In the genomic region with DNA sequence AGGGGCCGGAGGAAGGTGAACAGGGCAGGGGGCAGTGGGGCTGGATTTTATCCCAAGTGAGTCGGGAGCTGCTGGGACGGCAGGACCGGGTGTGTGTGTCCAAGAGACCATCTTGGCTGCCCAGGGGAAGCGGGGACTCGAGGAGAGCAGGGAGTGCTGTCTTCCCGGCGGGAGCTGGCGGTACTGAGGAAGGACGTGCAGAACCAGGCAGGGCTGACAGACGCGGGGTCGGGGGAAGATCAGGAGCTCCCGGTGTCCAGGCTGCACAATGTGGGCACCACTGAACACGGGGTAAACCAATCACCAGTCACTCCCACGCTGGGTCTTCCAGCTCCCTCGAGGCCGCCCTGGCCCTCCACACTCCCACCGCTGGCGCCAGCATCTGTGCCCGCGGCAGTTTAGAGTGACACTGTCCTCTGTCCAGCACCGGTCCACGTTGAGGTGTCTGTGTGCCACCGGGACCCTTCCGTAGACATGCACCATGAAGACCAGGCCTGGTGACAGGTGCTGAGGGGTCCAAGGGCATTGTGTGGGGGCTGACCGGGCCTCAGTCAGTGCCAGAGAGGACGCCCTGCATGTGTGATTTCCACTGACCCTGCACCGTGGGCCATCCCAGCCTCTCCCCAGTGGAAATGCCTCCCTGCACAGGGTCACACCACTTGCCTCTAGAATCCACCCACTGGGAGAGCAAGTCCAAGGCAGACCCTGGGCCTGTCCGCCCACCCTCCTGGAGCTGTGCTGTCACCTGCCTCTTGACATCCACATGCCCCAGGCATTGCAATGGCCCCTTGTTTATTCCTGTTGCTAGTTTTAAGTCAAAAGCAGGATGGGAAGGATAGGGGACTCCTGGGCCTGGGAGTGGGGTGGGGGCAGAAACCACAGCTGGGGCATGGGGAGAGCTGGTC, we compare ENCODE assay signal across 19 cellular contexts.
A peak's percentile ranks its signal among the peaks of the same experiment; 100 is the strongest.
DNase-seq lines count a peak whose midpoint lies in the region; FAIRE-seq and TF ChIP-seq lines count a peak whose summit lies in the region.
"Had no signal": no experiment of that assay in that cellular context is flagged by ENCODE, and none has a peak within 500 bp of the region (broad histone marks: within the 10 kb centered on the region; RNA-seq: fewer than 3 reads in every experiment).

No MANE protein-coding gene starts in this region.

- peak overlapping the region in 9 of 11 experiments; percentile 13 to 94 (median 81); a peak in 17 of 22 replicates for H3K4me2 ChIP-seq in BLaER1 treated with 17β-estradiol and CSF1 and Interleukin-3, amounts not matched to agents 10 nM and 100 nM
- H3K4me2 ChIP-seq: GM23338 had no signal

- peak overlapping the region in 1 of 11 experiments; percentile 51; a peak in 3 of 22 replicates for H3K9ac ChIP-seq in BLaER1 treated with 17β-estradiol and CSF1 and Interleukin-3, amounts not matched to agents 10 nM and 100 nM
- no peak overlapping the region for H3K9ac ChIP-seq in endodermal cell (ENCODE audit: extremely low read depth, low read length, poor library complexity, severe bottlenecking)

- no peaks in the 10 kb centered on the region for H3K27me3 ChIP-seq in BLaER1 treated with 17β-estradiol and CSF1 and Interleukin-3, amounts not matched to agents 10 nM and 100 nM
- no peaks in the 10 kb centered on the region for H3K27me3 ChIP-seq in endodermal cell (ENCODE audit: control insufficient read depth, insufficient read depth, low read length, poor library complexity, severe bottlenecking)

- H3K4me3 Mint-ChIP-seq in endodermal cell: no peak overlapping the region
- H3K4me3 Mint-ChIP-seq in nephron progenitor cell: no peak overlapping the region
- H3K4me3 Mint-ChIP-seq: B cell; CD14-positive monocyte; CD8-positive, alpha-beta T cell; GM23338; H9 had no signal

- DNase-seq in HTR-8/SVneo (ENCODE audit: insufficient read length, low spot score) (no peak), endodermal cell (no peak), retina (peak; percentile 5), NCI-H187 treated with DMSO at 0.1 percent for 48 hours (lab: John Stamatoyannopoulos, UW) (no peak), nephron progenitor cell (no peak), NCI-H2171 treated with DMSO at 0.1 percent for 48 hours (lab: John Stamatoyannopoulos, UW) (no peak)
- DNase-seq: CD8-positive, alpha-beta T cell; COR-L47; DMS153; DND-41; GDM1; H9 had no signal

- H3K4me1 ChIP-seq in BLaER1 treated with 17β-estradiol and CSF1 and Interleukin-3, amounts not matched to agents 10 nM and 100 nM: peaks cover 33 to 100% (median 87%) of the 10 kb centered on the region in 10 experiments
- no peaks in the 10 kb centered on the region for H3K4me1 ChIP-seq in endodermal cell (ENCODE audit: control insufficient read depth, insufficient read depth, low read length)

- no peaks in the 10 kb centered on the region for H3K36me3 ChIP-seq in BLaER1 treated with 17β-estradiol and CSF1 and Interleukin-3, amounts not matched to agents 10 nM and 100 nM
- no peaks in the 10 kb centered on the region for H3K36me3 ChIP-seq in endodermal cell (ENCODE audit: control insufficient read depth, insufficient read depth, low read length)

- H4K20me1 ChIP-seq in BLaER1 treated with 17β-estradiol and CSF1 and Interleukin-3, amounts not matched to agents 10 nM and 100 nM: no peaks in the 10 kb centered on the region; a peak in 2 of 22 replicates

- H3K27ac ChIP-seq in BLaER1 treated with 17β-estradiol and CSF1 and Interleukin-3, amounts not matched to agents 10 nM and 100 nM: no peak overlapping the region; a peak in 1 of 22 replicates
- H3K27ac ChIP-seq in endodermal cell (ENCODE audit: low read depth, low read length): peak overlapping the region; percentile 24

- FAIRE-seq in HTR-8/SVneo (lab: Jason Lieb, UNC): peak; percentile 42
- FAIRE-seq: A204.1, D721Med, GM12892 had no signal

- TF ChIP-seq CTCF in endodermal cell (conservative IDR thresholded peaks at IDR 0.05): no peak
- TF ChIP-seq CTCF in nephron progenitor cell (IDR thresholded peaks at IDR 0.05): no peak

- H3K4me1 Mint-ChIP-seq in endodermal cell (no peaks in the 10 kb centered on the region), nephron progenitor cell (peaks cover 13% of the 10 kb centered on the region)
- H3K4me1 Mint-ChIP-seq: B cell, CD14-positive monocyte had no signal

- H3K4me3 ChIP-seq in BLaER1 treated with 17β-estradiol and CSF1 and Interleukin-3, amounts not matched to agents 10 nM and 100 nM: no peak overlapping the region
- H3K4me3 ChIP-seq in endodermal cell (ENCODE audit: low read length): no peak overlapping the region
- H3K4me3 ChIP-seq: GM23338 had no signal

- no peaks in the 10 kb centered on the region for H3K9me3 ChIP-seq in BLaER1 treated with 17β-estradiol and CSF1 and Interleukin-3, amounts not matched to agents 10 nM and 100 nM (replicated peaks in 1 of 11)
- H3K9me3 ChIP-seq in endodermal cell (ENCODE audit: control insufficient read depth, low read length): no peaks in the 10 kb centered on the region

- H3K27ac Mint-ChIP-seq in endodermal cell (no peak overlapping the region), nephron progenitor cell (no peak overlapping the region)
- H3K27ac Mint-ChIP-seq: B cell; CD8-positive, alpha-beta T cell; GM23338; H9 had no signal

- H3K36me3 Mint-ChIP-seq in endodermal cell (ENCODE audit: low read depth): no peaks in the 10 kb centered on the region
- no peaks in the 10 kb centered on the region for H3K36me3 Mint-ChIP-seq in nephron progenitor cell (ENCODE audit: low read depth)
- H3K36me3 Mint-ChIP-seq: CD14-positive monocyte; CD8-positive, alpha-beta T cell had no signal

- H3K27me3 Mint-ChIP-seq in endodermal cell (ENCODE audit: insufficient read depth) (peaks cover 16% of the 10 kb centered on the region), nephron progenitor cell (ENCODE audit: low read depth, poor library complexity) (peaks cover 5% of the 10 kb centered on the region)
- H3K27me3 Mint-ChIP-seq: B cell had no signal

- WGBS in endodermal cell (ENCODE audit: insufficient coverage in 1 of 2, insufficient read length in 1 of 2), 2 experiments: 91 to 93% methylated on average over 11 to 30 of the region's 30 CpGs

- H3K9me3 Mint-ChIP-seq in endodermal cell: no peaks in the 10 kb centered on the region
- H3K9me3 Mint-ChIP-seq in nephron progenitor cell: no peaks in the 10 kb centered on the region
- H3K9me3 Mint-ChIP-seq: CD8-positive, alpha-beta T cell; GM23338; H9 had no signal
